In the genomic region with DNA sequence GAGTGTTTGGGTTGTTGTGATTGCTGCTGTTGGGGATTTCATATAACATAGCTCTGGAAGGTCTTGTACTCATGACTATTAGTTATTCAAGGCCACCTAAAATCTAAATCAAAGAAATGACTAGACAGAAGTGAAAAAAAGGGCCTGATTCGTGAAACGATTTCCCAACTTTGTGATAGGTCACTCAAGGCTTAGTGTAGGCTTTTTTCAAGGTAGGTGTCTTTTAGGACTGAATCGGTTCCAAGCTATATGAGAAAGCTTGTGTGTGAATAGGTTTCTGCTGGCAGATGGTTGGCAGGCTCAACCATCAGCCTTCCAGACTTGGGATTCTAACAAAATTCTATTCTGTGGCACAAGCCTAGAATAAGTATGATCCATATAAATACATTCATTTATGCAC, we compare ENCODE assay signal across 1 cellular context.
TF ChIP-seq lines count a peak whose summit lies in the region.

No MANE protein-coding gene starts in this region.

TF ChIP-seq in A549, 52 proteins besides CTCF, POLR2A, EP300 and RAD21 (continued from another document):
- TF ChIP-seq REST (IDR thresholded peaks at IDR 0.05) (no peak), CHD4 (IDR thresholded peaks at IDR 0.05; ENCODE audit: borderline replicate concordance) (no peak), SMC3 (IDR thresholded peaks at IDR 0.05) (no peak), CHD2 (IDR thresholded peaks at IDR 0.05; ENCODE audit: low read length, partially characterized antibody) (no peak), CBX2 (IDR thresholded peaks at IDR 0.05; ENCODE audit: borderline replicate concordance, low read depth) (no peak), HOXB13 (CRISPR knock-in tag; IDR thresholded peaks at IDR 0.05; ENCODE audit: low read depth) (no peak)
- TF ChIP-seq, protein P1, sequence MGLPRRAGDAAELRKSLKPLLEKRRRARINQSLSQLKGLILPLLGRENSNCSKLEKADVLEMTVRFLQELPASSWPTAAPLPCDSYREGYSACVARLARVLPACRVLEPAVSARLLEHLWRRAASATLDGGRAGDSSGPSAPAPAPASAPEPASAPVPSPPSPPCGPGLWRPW (IDR thresholded peaks at IDR 0.05) = no peak
- TF ChIP-seq, protein P2, sequence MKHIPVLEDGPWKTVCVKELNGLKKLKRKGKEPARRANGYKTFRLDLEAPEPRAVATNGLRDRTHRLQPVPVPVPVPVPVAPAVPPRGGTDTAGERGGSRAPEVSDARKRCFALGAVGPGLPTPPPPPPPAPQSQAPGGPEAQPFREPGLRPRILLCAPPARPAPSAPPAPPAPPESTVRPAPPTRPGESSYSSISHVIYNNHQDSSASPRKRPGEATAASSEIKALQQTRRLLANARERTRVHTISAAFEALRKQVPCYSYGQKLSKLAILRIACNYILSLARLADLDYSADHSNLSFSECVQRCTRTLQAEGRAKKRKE (CRISPR knock-in tag; IDR thresholded peaks at IDR 0.05; ENCODE audit: low read depth) = no peak
